Comparison of ENCODE assay signal across 1 cellular context in the genomic region with DNA sequence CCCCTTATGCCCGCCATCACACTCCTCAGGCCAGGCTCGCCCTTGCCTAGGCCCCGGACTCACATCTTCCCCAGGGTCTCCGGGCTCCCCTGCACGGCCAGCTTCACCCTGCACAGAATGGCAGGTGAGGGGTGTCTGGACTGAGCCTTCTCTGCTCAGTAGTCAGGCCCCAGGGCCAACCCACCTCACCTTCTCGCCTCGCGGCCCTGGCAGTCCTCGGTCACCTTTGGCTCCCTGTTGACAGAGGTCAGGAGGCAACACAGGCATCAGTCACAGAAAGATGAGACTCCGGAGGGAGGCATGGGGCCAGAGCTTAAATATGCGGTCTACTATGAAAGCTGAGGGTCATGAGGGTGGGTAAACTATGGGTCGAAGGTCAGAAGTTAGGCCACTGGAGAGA.
TF ChIP-seq lines count a peak whose summit lies in the region.

No MANE protein-coding gene starts in this region.

TF ChIP-seq in IMR-90, 13 proteins besides CTCF, POLR2A, EP300 and RAD21:
- TF ChIP-seq, protein P1, sequence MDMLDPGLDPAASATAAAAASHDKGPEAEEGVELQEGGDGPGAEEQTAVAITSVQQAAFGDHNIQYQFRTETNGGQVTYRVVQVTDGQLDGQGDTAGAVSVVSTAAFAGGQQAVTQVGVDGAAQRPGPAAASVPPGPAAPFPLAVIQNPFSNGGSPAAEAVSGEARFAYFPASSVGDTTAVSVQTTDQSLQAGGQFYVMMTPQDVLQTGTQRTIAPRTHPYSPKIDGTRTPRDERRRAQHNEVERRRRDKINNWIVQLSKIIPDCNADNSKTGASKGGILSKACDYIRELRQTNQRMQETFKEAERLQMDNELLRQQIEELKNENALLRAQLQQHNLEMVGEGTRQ (IDR thresholded peaks at IDR 0.05; ENCODE audit: low read depth, low read length): no peak
- no peak for TF ChIP-seq RCOR1 (IDR thresholded peaks at IDR 0.05; ENCODE audit: insufficient replicate concordance, low read length)
- TF ChIP-seq, protein P2, sequence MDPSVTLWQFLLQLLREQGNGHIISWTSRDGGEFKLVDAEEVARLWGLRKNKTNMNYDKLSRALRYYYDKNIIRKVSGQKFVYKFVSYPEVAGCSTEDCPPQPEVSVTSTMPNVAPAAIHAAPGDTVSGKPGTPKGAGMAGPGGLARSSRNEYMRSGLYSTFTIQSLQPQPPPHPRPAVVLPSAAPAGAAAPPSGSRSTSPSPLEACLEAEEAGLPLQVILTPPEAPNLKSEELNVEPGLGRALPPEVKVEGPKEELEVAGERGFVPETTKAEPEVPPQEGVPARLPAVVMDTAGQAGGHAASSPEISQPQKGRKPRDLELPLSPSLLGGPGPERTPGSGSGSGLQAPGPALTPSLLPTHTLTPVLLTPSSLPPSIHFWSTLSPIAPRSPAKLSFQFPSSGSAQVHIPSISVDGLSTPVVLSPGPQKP (IDR thresholded peaks at IDR 0.05; ENCODE audit: borderline replicate concordance, low read depth, low read length): no peak
- no peak for TF ChIP-seq CHD1 (IDR thresholded peaks at IDR 0.05; ENCODE audit: low read depth, low read length)
- no peak for TF ChIP-seq BHLHE40 (IDR thresholded peaks at IDR 0.05; ENCODE audit: low read depth, low read length)
- TF ChIP-seq NFE2L2 (IDR thresholded peaks at IDR 0.05; ENCODE audit: low read depth, low read length): no peak
- TF ChIP-seq CEBPB (IDR thresholded peaks at IDR 0.05; ENCODE audit: low read depth, low read length): no peak
- TF ChIP-seq SMC3 (IDR thresholded peaks at IDR 0.05; ENCODE audit: low read depth, low read length): no peak
- no peak for TF ChIP-seq FOS (IDR thresholded peaks at IDR 0.05; ENCODE audit: low read depth, low read length)
- TF ChIP-seq MXI1 (IDR thresholded peaks at IDR 0.05; ENCODE audit: borderline replicate concordance, low read depth, low read length): no peak
- no peak for TF ChIP-seq MAZ (IDR thresholded peaks at IDR 0.05; ENCODE audit: borderline replicate concordance, low read depth, low read length)
- no peak for TF ChIP-seq MAFK (IDR thresholded peaks at IDR 0.05; ENCODE audit: low read depth, low read length)
- no peak for TF ChIP-seq RFX5 (IDR thresholded peaks at IDR 0.05; ENCODE audit: low read depth, low read length)
